ENCODE assay signal across 8 cellular contexts in the genomic region with DNA sequence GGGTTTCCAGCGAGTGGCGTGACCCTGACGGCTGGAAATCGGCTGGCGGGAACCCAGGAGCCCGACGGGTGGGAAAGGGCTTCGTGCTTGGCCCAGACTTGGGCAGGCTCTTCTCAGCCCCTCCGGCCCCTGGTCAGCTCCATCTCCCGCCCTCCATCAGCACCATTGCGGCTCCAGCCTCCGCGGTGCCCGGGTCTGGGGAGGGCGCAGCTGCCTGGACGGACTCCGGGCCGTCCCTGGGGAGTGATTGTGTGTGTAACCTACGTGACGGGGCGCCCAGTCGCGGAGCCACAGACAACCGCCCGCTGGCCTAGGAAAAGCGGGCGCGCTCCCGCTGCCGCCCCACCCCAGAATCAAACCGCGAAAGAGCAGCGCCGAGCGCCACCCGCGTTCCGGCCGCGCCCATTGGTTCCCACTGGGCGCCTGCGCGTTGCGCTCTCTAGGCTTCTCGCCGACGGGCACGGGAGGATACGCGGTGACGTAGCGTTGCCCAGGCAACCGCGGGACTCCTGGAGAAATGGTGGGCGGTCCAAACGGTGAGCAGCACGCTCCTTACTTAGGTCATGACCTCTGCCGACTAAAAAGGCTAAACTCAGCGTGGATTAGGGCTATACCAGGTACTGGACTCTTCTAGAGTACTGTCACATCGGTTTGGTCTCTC. TPM values are rescaled to one million over a fixed set of nuclear protein-coding genes. Genes with fewer than 3 reads are reported as not detected.
DNase-seq lines count a peak whose midpoint lies in the region; ATAC-seq and TF ChIP-seq lines count a peak whose summit lies in the region.

TSS of gene CFAP20DC (minus strand) at position 355 of the 661 bp plus-strand sequence. CDS start 394 bp downstream, outside the sequence.

- H3K9me3 ChIP-seq in PC-9 (ENCODE audit: insufficient read depth, low read depth): no peaks in the 10 kb centered on the region

- H3K9me2 ChIP-seq in PC-9 (ENCODE audit: insufficient read depth): no peaks in the 10 kb centered on the region

- H3K27ac ChIP-seq in PC-9: peak within 1 kb of the TSS; percentile 32

- in situ Hi-C loops in Caki2 (cut with HindIII; ENCODE audit: low pct_unique_long_range_greater_than_20kb, low sequenced_read_pairs): no loop called here

- H2AFZ ChIP-seq in PC-9: peak within 1 kb of the TSS; percentile 95

- intact Hi-C loops in PC-9 (cut with micrococcal nuclease; ENCODE audit: unreplicated experiment) (loop anchor here (2.0 to 10.0 kb wide), 3 partner anchors 225 to 489 kb away; no protein-coding TSS in a partner anchor), natural killer cell (cut with micrococcal nuclease) (no loop called here)

- H3K4me2 ChIP-seq in PC-9: peak within 1 kb of the TSS; percentile 78

- peak within 1 kb of the TSS; percentile 89 for H3K27ac Mint-ChIP-seq in activated T-helper 17 cell treated with anti-CD3 and anti-CD28 coated beads, Interleukin-2, amount 50 U/mL, for 72 hours
- H3K27ac Mint-ChIP-seq in natural killer cell: peak within 1 kb of the TSS in 1 of 2 donors; percentile 65

- peaks cover 7% of the 10 kb centered on the region for H3F3A ChIP-seq in PC-9 (ENCODE audit: insufficient read depth, low read depth)

- no peaks in the 10 kb centered on the region for H3K36me3 Mint-ChIP-seq in activated T-helper 17 cell treated with anti-CD3 and anti-CD28 coated beads, Interleukin-2, amount 50 U/mL, for 72 hours (ENCODE audit: low read depth)
- no peaks in the 10 kb centered on the region for H3K36me3 Mint-ChIP-seq in natural killer cell

- no peak for TF ChIP-seq CTCF in PC-9 (conservative IDR thresholded peaks at IDR 0.05)
- no peak for TF ChIP-seq CTCF in fibroblast of pulmonary artery (IDR thresholded peaks at IDR 0.05; ENCODE audit: low read length, missing control alignments)
- TF ChIP-seq CTCF in natural killer cell (IDR thresholded peaks at IDR 0.05): no peak

- H3K4me1 ChIP-seq in PC-9 (replicated peaks; ENCODE audit: insufficient read depth): peaks cover 31% of the 10 kb centered on the region

- CTCF ChIA-PET in PC-9 (lab: Charles Lee): no interaction called here

- H3K9me3 Mint-ChIP-seq in activated T-helper 17 cell treated with anti-CD3 and anti-CD28 coated beads, Interleukin-2, amount 50 U/mL, for 72 hours: no peaks in the 10 kb centered on the region
- H3K9me3 Mint-ChIP-seq in natural killer cell: no peaks in the 10 kb centered on the region

- POLR2A ChIA-PET in PC-9 (lab: Charles Lee; ENCODE audit: unreplicated experiment): no interaction called here

- no peaks in the 10 kb centered on the region for H3K79me2 ChIP-seq in PC-9 (ENCODE audit: low read depth)

- H3K27me3 ChIP-seq in PC-9 (ENCODE audit: insufficient read depth, low read depth): no peaks in the 10 kb centered on the region

- H3K36me3 ChIP-seq in PC-9 (ENCODE audit: low read depth): no peaks in the 10 kb centered on the region

- DNase-seq in Caki2 (ENCODE audit: low read depth) (peak; percentile 93), HUDEP-2 (lab: John Stamatoyannopoulos, UW; ENCODE audit: unreplicated experiment in 76 of 76) (peak in 75 of 76 experiments; percentile 38 to 94 (median 86)), PC-9 (peak; percentile 81 to 92), fibroblast of pulmonary artery (ENCODE audit: low read depth) (peak; percentile 94), natural killer cell (peak; percentile 77)
- peak; percentile 63 to 87 (median 84) for DNase-seq in stimulated activated naive CD4-positive, alpha-beta T cell (lab: John Stamatoyannopoulos, UW)

- H3K27me3 Mint-ChIP-seq in activated T-helper 17 cell treated with anti-CD3 and anti-CD28 coated beads, Interleukin-2, amount 50 U/mL, for 72 hours: no peaks in the 10 kb centered on the region
- H3K27me3 Mint-ChIP-seq in natural killer cell (ENCODE audit: low read depth in 2 of 2): no peaks in the 10 kb centered on the region

- H3K4me1 Mint-ChIP-seq in activated T-helper 17 cell treated with anti-CD3 and anti-CD28 coated beads, Interleukin-2, amount 50 U/mL, for 72 hours: no peaks in the 10 kb centered on the region
- peaks cover 7% of the 10 kb centered on the region in 2 donors for H3K4me1 Mint-ChIP-seq in natural killer cell

- ATAC-seq in GM21423 (IDR thresholded peaks at IDR 0.05; ENCODE audit: unreplicated experiment) (peak; percentile 99), natural killer cell (peak; percentile 92 to 96 (median 94))
- peak; percentile 98 for ATAC-seq in activated T-helper 17 cell treated with anti-CD3 and anti-CD28 coated beads, Interleukin-2, amount 50 U/mL, for 72 hours (replicated peaks)

- H3K4me3 Mint-ChIP-seq in activated T-helper 17 cell treated with anti-CD3 and anti-CD28 coated beads, Interleukin-2, amount 50 U/mL, for 72 hours: peak within 1 kb of the TSS; percentile 43
- H3K4me3 Mint-ChIP-seq in natural killer cell: peak within 1 kb of the TSS; percentile 74

- H3K4me3 ChIP-seq in PC-9: peak within 1 kb of the TSS; percentile 74
- H3K4me3 ChIP-seq in fibroblast of pulmonary artery (replicated peaks; ENCODE audit: low read depth, low read length): peak within 1 kb of the TSS; percentile 66

- no peaks in the 10 kb centered on the region for H4K20me1 ChIP-seq in PC-9 (ENCODE audit: insufficient read depth)

- BruUV-seq in PC-9 (replicated peaks; lab: Mats Ljungman, UMichigan): no TSS peak

RNA-seq across cellular contexts. Expression of gene CFAP20DC, which starts in this region (rescaled TPM):
- 8.3 and 17.8 TPM in 2 replicates for total RNA-seq in Caki2 (2014; rRNA removed; shearing (Covaris generic); ENCODE audit: low replicate concordance)
- total RNA-seq in PC-9 (2021) (6.7 and 7.1 TPM in 2 replicates), natural killer cell (under 1 TPM; 0.09 to 0.20 (median 0.18) TPM)
- total RNA-seq in activated T-helper 17 cell treated with anti-CD3 and anti-CD28 coated beads, Interleukin-2, amount 50 U/mL, for 72 hours: 1 to 10 TPM; 1.8 to 6.2 TPM

Comparison
In these comparisons a context has a peak if more than half of its experiments do, and no peak if none do; other contexts are left out.
1. Peak in every context shown above with its lines: DNase-seq, ATAC-seq, H3K4me3 ChIP-seq and H3K27ac ChIP-seq.
2. Peak in DNase-seq and ATAC-seq in natural killer cell; RNA of the gene not detected or under 1 TPM.